ENCODE assay signal across 21 cellular contexts in genomic region chr1:193662030-193662429, GRCh38.
DNase-seq lines count a peak whose midpoint lies in the region; ATAC-seq and TF ChIP-seq lines count a peak whose summit lies in the region.
"Had no signal": no experiment of that assay in that cellular context is flagged by ENCODE, and none has a peak within 500 bp of the region (broad histone marks: within the 10 kb centered on the region; RNA-seq: fewer than 3 reads in every experiment).

No MANE protein-coding gene starts in this region.

- no peak for TF ChIP-seq POLR2A in IMR-90 (IDR thresholded peaks at IDR 0.05; ENCODE audit: low read depth, low read length)
- TF ChIP-seq POLR2A in thyroid gland (IDR thresholded peaks at IDR 0.05), result no peak

- H2BK5ac ChIP-seq in IMR-90 (ENCODE audit: low read depth, low read length, poor library complexity, severe bottlenecking), result no peak overlapping the region

- intact Hi-C loops in IMR-90 (cut with micrococcal nuclease) (no loop called here), thyroid gland (cut with DNase I) (no loop called here)

- in situ Hi-C loops in IMR-90 (cut with MboI; ENCODE audit: low sequenced_read_pairs), result no loop called here

- no peak overlapping the region for H4K5ac ChIP-seq in IMR-90 (ENCODE audit: low read depth, low read length)

- H2BK15ac ChIP-seq in IMR-90 (ENCODE audit: low read depth, low read length), result no peak overlapping the region

- no peak overlapping the region for H3K27ac ChIP-seq in IMR-90 (ENCODE audit: insufficient read depth, low read length)
- H3K27ac ChIP-seq in thyroid gland, result peak overlapping the region; percentile 60 to 91 (median 88)
- H3K27ac ChIP-seq: BLaER1 treated with 17β-estradiol and CSF1 and Interleukin-3, amounts not matched to agents 10 nM and 100 nM; HL-60; SJCRH30 had no signal

- BruUV-seq in IMR-90 (replicated peaks; lab: Mats Ljungman, UMichigan), result no TSS peak

- no peak overlapping the region for H2AK9ac ChIP-seq in IMR-90 (replicated peaks; ENCODE audit: low read depth, low read length, poor library complexity)

- H3K27me3 ChIP-seq in IMR-90 (ENCODE audit: control insufficient read depth, insufficient read depth, low read length) (no peaks in the 10 kb centered on the region), thyroid gland (no peaks in the 10 kb centered on the region)
- H3K27me3 ChIP-seq: BLaER1 treated with 17β-estradiol and CSF1 and Interleukin-3, amounts not matched to agents 10 nM and 100 nM; MG63; SJCRH30 had no signal

- H2AFZ ChIP-seq in IMR-90 (replicated peaks; ENCODE audit: low read length, poor library complexity), result no peak overlapping the region

- H3K18ac ChIP-seq in IMR-90 (ENCODE audit: low read depth, low read length), result no peak overlapping the region

- DNase-seq in ELR (ENCODE audit: low read depth), result peak; percentile 17
- peak; percentile 78 for DNase-seq in IMR-90
- peak; percentile 6 for DNase-seq in fibroblast of gingiva (ENCODE audit: low read depth)
- DNase-seq in thyroid gland, result no peak
- no peak for DNase-seq in DMS153 treated with DMSO at 0.1 percent for 48 hours (lab: John Stamatoyannopoulos, UW; ENCODE audit: unreplicated experiment)
- DNase-seq: ACHN; CD8-positive, alpha-beta T cell; DMS153; GF-D8; Karpas-422; MG63; NCI-H1417 treated with DMSO at 0.1 percent for 48 hours; NCI-H187; NCI-H526 treated with DMSO at 0.1 percent for 48 hours; OCI-M1; SJCRH30 had no signal

- dilution Hi-C loops in IMR-90 (cut with HindIII; ENCODE audit: low sequenced_read_pairs, unreplicated experiment), result no loop called here

- no peak overlapping the region for H3K23ac ChIP-seq in IMR-90 (ENCODE audit: low read depth, low read length)

- 0 out of 2 replicates have a peak, but pooled peaks have one; percentile 48 for ATAC-seq in IMR-90 (ENCODE audit: low read depth)
- no peak for ATAC-seq in GM19351 (IDR thresholded peaks at IDR 0.05; ENCODE audit: unreplicated experiment)
- no peak for ATAC-seq in HG03520 (IDR thresholded peaks at IDR 0.05; ENCODE audit: unreplicated experiment)
- ATAC-seq: CD8-positive, alpha-beta T cell had no signal

- H3K36me3 ChIP-seq in IMR-90 (ENCODE audit: control insufficient read depth, insufficient read depth, low read length) (no peaks in the 10 kb centered on the region), thyroid gland (no peaks in the 10 kb centered on the region)
- H3K36me3 ChIP-seq: BLaER1 treated with 17β-estradiol and CSF1 and Interleukin-3, amounts not matched to agents 10 nM and 100 nM; HAP-1; MG63; SJCRH30 had no signal

- H3K4ac ChIP-seq in IMR-90 (ENCODE audit: low read depth, low read length), result no peak overlapping the region

- CTCF ChIA-PET in IMR-90 (lab: Yijun Ruan, JAX), result no interaction called here

- no peak overlapping the region for H3K14ac ChIP-seq in IMR-90 (replicated peaks; ENCODE audit: low read depth, low read length)

- H4K91ac ChIP-seq in IMR-90 (ENCODE audit: insufficient read depth, low read depth, low read length), result no peak overlapping the region

- no peaks in the 10 kb centered on the region for H3K79me1 ChIP-seq in IMR-90 (ENCODE audit: low read depth in 1 of 2, low read length in 2 of 2)

- H3K9me3 ChIP-seq in IMR-90 (ENCODE audit: control insufficient read depth, insufficient read depth, low read length), result no peaks in the 10 kb centered on the region
- no peaks in the 10 kb centered on the region for H3K9me3 ChIP-seq in thyroid gland
- H3K9me3 ChIP-seq: BLaER1 treated with 17β-estradiol and CSF1 and Interleukin-3, amounts not matched to agents 10 nM and 100 nM; HAP-1; MG63; SJCRH30 had no signal

- H4K20me1 ChIP-seq in IMR-90 (ENCODE audit: insufficient read depth, low read length), result no peaks in the 10 kb centered on the region
- H4K20me1 ChIP-seq: BLaER1 treated with 17β-estradiol and CSF1 and Interleukin-3, amounts not matched to agents 10 nM and 100 nM had no signal

- H3K9ac ChIP-seq in IMR-90 (ENCODE audit: low read depth, low read length), result no peak overlapping the region
- H3K9ac ChIP-seq: BLaER1 treated with 17β-estradiol and CSF1 and Interleukin-3, amounts not matched to agents 10 nM and 100 nM had no signal

- POLR2A ChIA-PET in IMR-90 (lab: Charles Lee; ENCODE audit: unreplicated experiment), result no interaction called here

- no peaks in the 10 kb centered on the region for H3K9me1 ChIP-seq in IMR-90 (ENCODE audit: insufficient read depth, low read length)

- no peak overlapping the region for H3K4me2 ChIP-seq in IMR-90 (ENCODE audit: low read depth, low read length)
- H3K4me2 ChIP-seq: BLaER1 treated with 17β-estradiol and CSF1 and Interleukin-3, amounts not matched to agents 10 nM and 100 nM had no signal

- no peak overlapping the region for H3K56ac ChIP-seq in IMR-90 (ENCODE audit: extremely low read depth, insufficient read depth, low read length)

- TF ChIP-seq CTCF in IMR-90 (conservative IDR thresholded peaks at IDR 0.05; ENCODE audit: low read depth, low read length) (no peak), thyroid gland (IDR thresholded peaks at IDR 0.05) (no peak)

- no CpG with 5 or more reads among the region's 2 CpGs for WGBS in IMR-90 (ENCODE audit: extremely low coverage in 2 of 2, insufficient read length in 1 of 2), 2 experiments
- WGBS in thyroid gland, 2 donors, result 85 to 94% methylated on average over 2 of the region's 2 CpGs

- no peak for TF ChIP-seq RAD21 in IMR-90 (IDR thresholded peaks at IDR 0.05; ENCODE audit: low read length)

- H3K4me1 ChIP-seq in IMR-90 (ENCODE audit: control insufficient read depth, insufficient read depth, low read length) (peaks cover 7% of the 10 kb centered on the region), thyroid gland (peaks cover 38% of the 10 kb centered on the region in 2 donors)
- H3K4me1 ChIP-seq: BLaER1 treated with 17β-estradiol and CSF1 and Interleukin-3, amounts not matched to agents 10 nM and 100 nM; HAP-1; SJCRH30 had no signal

- H2AK5ac ChIP-seq in IMR-90 (ENCODE audit: low read depth, low read length), result no peak overlapping the region

- H2BK20ac ChIP-seq in IMR-90 (ENCODE audit: low read depth, low read length), result no peak overlapping the region

- H4K8ac ChIP-seq in IMR-90 (ENCODE audit: low read depth in 2 of 2, low read length in 2 of 2), result no peak overlapping the region

- no peak overlapping the region for H2BK120ac ChIP-seq in IMR-90 (ENCODE audit: low read depth, low read length)

- H3K4me3 ChIP-seq in IMR-90 (ENCODE audit: insufficient read depth, low read depth, low read length) (no peak overlapping the region), thyroid gland (replicated peaks in 1 of 3) (no peak overlapping the region)
- H3K4me3 ChIP-seq: BLaER1 treated with 17β-estradiol and CSF1 and Interleukin-3, amounts not matched to agents 10 nM and 100 nM; HAP-1; MG63; SJCRH30 had no signal

TF ChIP-seq in IMR-90, 13 proteins besides CTCF, POLR2A, EP300 and RAD21:
- peak; percentile 63 for TF ChIP-seq MAFK (IDR thresholded peaks at IDR 0.05; ENCODE audit: low read depth, low read length)
- no peak for TF ChIP-seq ELK1 (IDR thresholded peaks at IDR 0.05; ENCODE audit: borderline replicate concordance, low read depth, low read length)
- no peak for TF ChIP-seq RFX5 (IDR thresholded peaks at IDR 0.05; ENCODE audit: low read depth, low read length)
- TF ChIP-seq NFE2L2 (IDR thresholded peaks at IDR 0.05; ENCODE audit: low read depth, low read length), result peak; percentile 50; the same call in 1 of the 2 replicates
- no peak for TF ChIP-seq MXI1 (IDR thresholded peaks at IDR 0.05; ENCODE audit: borderline replicate concordance, low read depth, low read length)
- no peak for TF ChIP-seq CHD1 (IDR thresholded peaks at IDR 0.05; ENCODE audit: low read depth, low read length)
- TF ChIP-seq MAZ (IDR thresholded peaks at IDR 0.05; ENCODE audit: borderline replicate concordance, low read depth, low read length), result no peak
- peak; percentile 87 for TF ChIP-seq FOS (IDR thresholded peaks at IDR 0.05; ENCODE audit: low read depth, low read length)
- TF ChIP-seq CEBPB (IDR thresholded peaks at IDR 0.05; ENCODE audit: low read depth, low read length), result peak; percentile 52

Comparison
In these comparisons a context has a peak if more than half of its experiments do, and no peak if none do; other contexts are left out.
1. DNase-seq: peak in ELR (single experiment), IMR-90 (single experiment) and fibroblast of gingiva (single experiment); none in thyroid gland (0 of 2) and DMS153 treated with DMSO at 0.1 percent for 48 hours (single experiment).